1 cellular context compared by ENCODE assay signal in the genomic region with DNA sequence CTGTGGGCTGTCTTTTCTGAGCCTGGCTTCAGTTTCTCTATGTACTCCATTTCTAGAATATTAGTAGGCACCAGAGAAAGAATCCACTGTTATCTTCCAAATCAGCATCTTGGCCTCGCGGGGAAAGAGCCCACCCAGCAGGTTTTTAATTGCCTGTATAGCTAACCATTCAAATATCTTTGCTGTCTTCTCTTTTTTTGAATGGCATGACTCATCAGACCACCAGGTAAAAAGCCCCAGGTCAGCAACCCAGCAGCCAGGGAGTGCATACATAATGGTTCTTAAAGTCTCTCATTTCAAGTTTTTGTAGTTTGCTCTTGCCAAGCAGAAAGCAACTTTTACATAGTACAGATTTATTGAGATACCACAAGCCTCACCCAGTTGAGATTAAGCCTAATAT.
A peak's percentile ranks its signal among the peaks of the same experiment; 100 is the strongest.
TF ChIP-seq lines count a peak whose summit lies in the region.

No MANE protein-coding gene starts in this region.

TF ChIP-seq in H1, 55 proteins besides CTCF, POLR2A, EP300 and RAD21:
- TF ChIP-seq YY1 (IDR thresholded peaks at IDR 0.05; ENCODE audit: low read depth, low read length) (no peak), CBX8 (IDR thresholded peaks at IDR 0.05; ENCODE audit: borderline replicate concordance, low read depth, low read length) (no peak), NANOG (IDR thresholded peaks at IDR 0.05; ENCODE audit: insufficient read depth, low read depth, low read length, poor library complexity, severe bottlenecking) (peak; percentile 22), MAFK (IDR thresholded peaks at IDR 0.05; ENCODE audit: low read depth, low read length) (peak; percentile 68; the same call in 1 of the 2 replicates), KDM4A (IDR thresholded peaks at IDR 0.05; ENCODE audit: low read depth, low read length, severe bottlenecking) (no peak), JUND (IDR thresholded peaks at IDR 0.05; ENCODE audit: low read length) (peak; percentile 94), HDAC2 (IDR thresholded peaks at IDR 0.05; ENCODE audit: borderline replicate concordance in 1 of 2, low read depth in 2 of 2, low read length in 2 of 2) (no peak), JUN (IDR thresholded peaks at IDR 0.05; ENCODE audit: low read depth, low read length) (peak; percentile 77), BACH1 (IDR thresholded peaks at IDR 0.05; ENCODE audit: low read length) (peak; percentile 54), ZNF274 (IDR thresholded peaks at IDR 0.05; ENCODE audit: borderline replicate concordance, extremely low read depth, low read length) (no peak)
- TF ChIP-seq, protein P1, sequence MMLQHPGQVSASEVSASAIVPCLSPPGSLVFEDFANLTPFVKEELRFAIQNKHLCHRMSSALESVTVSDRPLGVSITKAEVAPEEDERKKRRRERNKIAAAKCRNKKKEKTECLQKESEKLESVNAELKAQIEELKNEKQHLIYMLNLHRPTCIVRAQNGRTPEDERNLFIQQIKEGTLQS (IDR thresholded peaks at IDR 0.05; ENCODE audit: insufficient read depth, low read depth, low read length), result no peak
